11 cellular contexts compared by ENCODE assay signal in genomic region chr9:89523948-89524347, GRCh38. TPM values are rescaled to one million over a fixed set of nuclear protein-coding genes. Genes with fewer than 3 reads are reported as not detected.
DNase-seq lines count a peak whose midpoint lies in the region; ATAC-seq, FAIRE-seq and TF ChIP-seq lines count a peak whose summit lies in the region.
"Had no signal": no experiment of that assay in that cellular context is flagged by ENCODE, and none has a peak within 500 bp of the region (broad histone marks: within the 10 kb centered on the region; RNA-seq: fewer than 3 reads in every experiment).

No MANE protein-coding gene starts in this region.

- no peaks in the 10 kb centered on the region for H3K9me1 ChIP-seq in K562 (ENCODE audit: control insufficient read depth, insufficient read depth, low read length)

- no peak overlapping the region for H3K9ac ChIP-seq in K562 (ENCODE audit: insufficient read depth in 1 of 2, low read depth in 2 of 2, low read length in 2 of 2)

- H3K4me1 Mint-ChIP-seq in stimulated activated naive CD8-positive, alpha-beta T cell treated with anti-CD3 and anti-CD28 coated beads, Interleukin-15, Interleukin-2, amounts not matched to agents 100 ng/mL and 50 ng/mL, for 24 hours (ENCODE audit: low read depth) = peaks cover 97% of the 10 kb centered on the region

- H3K27ac ChIP-seq in K562 (ENCODE audit: extremely low read depth, low read depth, low read length) = no peak overlapping the region

- no peak overlapping the region for H2AFZ ChIP-seq in K562 (ENCODE audit: low read depth, low read length)

- TF ChIP-seq POLR2A in K562 (conservative IDR thresholded peaks at IDR 0.05) = no peak

- CTCF ChIA-PET in K562 (lab: Yijun Ruan, JAX; ENCODE audit: low intra/inter-chr PET ratio) = no interaction called here

- no peaks in the 10 kb centered on the region for H3K9me3 ChIP-seq in K562 (replicated peaks; ENCODE audit: control insufficient read depth, insufficient read depth, low read depth, low read length)

- peak; percentile 42 for DNase-seq in NK-92 treated with Interleukin-12 subunit alpha and Interleukin-12 subunit beta, amount 100 ng/mL, for 24 hours (lab: John Stamatoyannopoulos, UW)
- DNase-seq in NK-92 (lab: John Stamatoyannopoulos, UW; ENCODE audit: unreplicated experiment) (no peak), K562 (ENCODE audit: extremely low read depth in 1 of 4, low spot score in 3 of 4) (no peak), DMS79 (lab: John Stamatoyannopoulos, UW) (no peak), NCI-H345 treated with DMSO at 0.1 percent for 48 hours (lab: John Stamatoyannopoulos, UW; ENCODE audit: unreplicated experiment) (no peak)
- peak; percentile 34 for DNase-seq in activated CD4-positive, alpha-beta T cell treated with anti-CD3 and anti-CD28 coated beads for 1 hour
- DNase-seq: 8988T, midbrain had no signal

- TF ChIP-seq EP300 in K562 (IDR thresholded peaks at IDR 0.05; ENCODE audit: low read length) = no peak

- H3K36me3 ChIP-seq in K562 (ENCODE audit: control insufficient read depth, insufficient read depth, low read length) = no peaks in the 10 kb centered on the region

- in situ Hi-C loops in K562 (cut with MboI) = no loop called here

- no peak for TF ChIP-seq RAD21 in K562 (CRISPR knock-in tag; conservative IDR thresholded peaks at IDR 0.05 in 1 of 2, IDR thresholded peaks at IDR 0.05 in 1 of 2)

- BruUV-seq in K562 (replicated peaks; lab: Mats Ljungman, UMichigan) = no TSS peak

- no peak for ATAC-seq in K562
- ATAC-seq in GM21360 (IDR thresholded peaks at IDR 0.05; ENCODE audit: unreplicated experiment) = no peak

- H3K4me3 Mint-ChIP-seq in stimulated activated naive CD8-positive, alpha-beta T cell treated with anti-CD3 and anti-CD28 coated beads, Interleukin-15, Interleukin-2, amounts not matched to agents 100 ng/mL and 50 ng/mL, for 24 hours = no peak overlapping the region

- FAIRE-seq in K562 (lab: Jason Lieb, UNC) = no peak

- no peaks in the 10 kb centered on the region for H3K27me3 Mint-ChIP-seq in stimulated activated naive CD8-positive, alpha-beta T cell treated with anti-CD3 and anti-CD28 coated beads, Interleukin-15, Interleukin-2, amounts not matched to agents 100 ng/mL and 50 ng/mL, for 24 hours

- H3K27ac Mint-ChIP-seq in stimulated activated naive CD8-positive, alpha-beta T cell treated with anti-CD3 and anti-CD28 coated beads, Interleukin-15, Interleukin-2, amounts not matched to agents 100 ng/mL and 50 ng/mL, for 24 hours = peak overlapping the region; percentile 98

- WGBS in K562 (ENCODE audit: insufficient coverage, low coverage, missing lambda C conversion rate) = 0% methylated on average over 3 of the region's 3 CpGs

- H3K27me3 ChIP-seq in K562 (ENCODE audit: control insufficient read depth in 2 of 2, insufficient read depth in 2 of 2, low read length in 2 of 2) = peaks cover 0 to 16% of the 10 kb centered on the region in 2 experiments; a peak in 1 of 5 replicates

- peaks cover 0 to 3% of the 10 kb centered on the region in 2 experiments; a peak in 2 of 5 replicates for H3K4me1 ChIP-seq in K562 (replicated peaks in 1 of 2; ENCODE audit: control insufficient read depth in 2 of 2, insufficient read depth in 2 of 2, low read length in 2 of 2)

- intact Hi-C loops in K562 (cut with micrococcal nuclease) = no loop called here

- H3K9me3 Mint-ChIP-seq in stimulated activated naive CD8-positive, alpha-beta T cell treated with anti-CD3 and anti-CD28 coated beads, Interleukin-15, Interleukin-2, amounts not matched to agents 100 ng/mL and 50 ng/mL, for 24 hours = no peaks in the 10 kb centered on the region

- no peaks in the 10 kb centered on the region for H4K20me1 ChIP-seq in K562 (replicated peaks; ENCODE audit: control insufficient read depth, insufficient read depth, low read length)

- no peaks in the 10 kb centered on the region for H3K79me2 ChIP-seq in K562 (ENCODE audit: control insufficient read depth, insufficient read depth, low read length)

- no peak for TF ChIP-seq CTCF in K562 (IDR thresholded peaks at IDR 0.05 in 2 of 3, conservative IDR thresholded peaks at IDR 0.05 in 1 of 3; ENCODE audit: insufficient read depth in 2 of 3, low read depth in 1 of 3, low read length in 3 of 3)

- no peak overlapping the region for H3K4me2 ChIP-seq in K562 (ENCODE audit: insufficient read depth, low read length)

- H3K36me3 Mint-ChIP-seq in stimulated activated naive CD8-positive, alpha-beta T cell treated with anti-CD3 and anti-CD28 coated beads, Interleukin-15, Interleukin-2, amounts not matched to agents 100 ng/mL and 50 ng/mL, for 24 hours (ENCODE audit: low read depth) = no peaks in the 10 kb centered on the region

- no peak overlapping the region for H3K4me3 ChIP-seq in K562
- H3K4me3 ChIP-seq: skin epidermis had no signal

- POLR2A ChIA-PET in K562 (lab: Yijun Ruan, JAX) = no interaction called here

TF ChIP-seq in K562, 482 proteins besides CTCF, POLR2A, EP300 and RAD21:
- TF ChIP-seq SMAD1 (IDR thresholded peaks at IDR 0.05; ENCODE audit: low read depth, low read length, partially characterized antibody) (no peak), ATF4 (CRISPR knock-in tag; IDR thresholded peaks at IDR 0.05) (no peak), BRD9 (IDR thresholded peaks at IDR 0.05; ENCODE audit: low read depth, partially characterized antibody) (no peak), ZBTB11 (CRISPR knock-in tag; IDR thresholded peaks at IDR 0.05) (peak in 2 of 3 experiments; percentile 61 to 91; a peak in 4 of 6 replicates), GABPA (tag; conservative IDR thresholded peaks at IDR 0.05; ENCODE audit: low read depth) (peak; percentile 72)

RNA-seq across cellular contexts. Expression of gene SEMA4D, which starts 26.0 kb away (rescaled TPM):
- 6.2 and 8.7 TPM in 2 replicates for total RNA-seq in K562 (2011; cell fraction: chromatin; rRNA removed; ENCODE audit: low replicate concordance)
- total RNA-seq in K562 (2011; cell fraction: nucleolus; rRNA removed) = 4.2 and 8.3 TPM in 2 replicates
- 5.5 and 5.9 TPM in 2 replicates for total RNA-seq in K562 (2011; cell fraction: nucleoplasm; rRNA removed)
- total RNA-seq in K562 (2014; rRNA removed) (2.3 and 2.5 TPM in 2 replicates), K562 (2014; rRNA removed; fragmentation: Illumina TruSeq; extraction: Trizol) (1.4 and 1.8 TPM in 2 replicates), K562 (2015; rRNA removed; fragmentation: Illumina TruSeq; extraction: Trizol) (1.4 and 1.8 TPM in 2 replicates), K562 (2021) (4.7 and 5.1 TPM in 2 replicates)
- polyA plus RNA-seq in K562 (2011; rRNA removed) (0.64 and 0.68 TPM in 2 replicates), K562 (2014; fragmentation: Illumina TruSeq; extraction: Trizol) (1.9 and 2.7 TPM in 2 replicates), K562 (2014; fragmentation: Nextera tagmentation; extraction: Ambion mirVana) (under 1 TPM; 0.38 to 0.45 TPM), K562 (2014; rRNA removed) (1.3 and 1.9 TPM in 2 replicates)
- 0.46 and 1.0 TPM in 2 replicates for polyA plus RNA-seq in K562 (2011; cell fraction: cytosol; rRNA removed)
- 2.3 and 5.1 TPM in 2 replicates for polyA plus RNA-seq in K562 (2011; cell fraction: nucleus; rRNA removed)
- polyA plus RNA-seq in K562 (2012) = 1.7 and 2.5 TPM in 2 replicates
- polyA minus RNA-seq in K562 (2011; rRNA and poly(A)+ RNA removed) = 0.99 and 1.4 TPM in 2 replicates
- 1.7 TPM in 1 of 2 replicates, not detected in the other for polyA minus RNA-seq in K562 (2011; cell fraction: cytosol; rRNA and poly(A)+ RNA removed)
- 2.4 and 5.3 TPM in 2 replicates for polyA minus RNA-seq in K562 (2011; cell fraction: nucleus; rRNA and poly(A)+ RNA removed)

Comparison
In these comparisons a context has a peak if more than half of its experiments do, and no peak if none do; other contexts are left out.
1. DNase-seq: peak in NK-92 treated with Interleukin-12 subunit alpha and Interleukin-12 subunit beta, amount 100 ng/mL, for 24 hours (single experiment) and activated CD4-positive, alpha-beta T cell treated with anti-CD3 and anti-CD28 coated beads for 1 hour (single experiment); none in NK-92 (single experiment), K562 (0 of 4), DMS79 (single experiment) and NCI-H345 treated with DMSO at 0.1 percent for 48 hours (single experiment).